ENCODE assay signal across 8 cellular contexts in genomic region chr6:14734416-14735340, GRCh38.
DNase-seq lines count a peak whose midpoint lies in the region; ATAC-seq and TF ChIP-seq lines count a peak whose summit lies in the region.

No MANE protein-coding gene starts in this region.

- no peak for DNase-seq in Caco-2
- DNase-seq in activated CD8-positive, alpha-beta T cell treated with anti-CD3 and anti-CD28 coated beads, Interleukin-2, amount 10 ng/mL, durations not matched to agents 7 days and 5 days: peak; percentile 62
- no peak for DNase-seq in lower lobe of right lung
- DNase-seq in HuH-7 (ENCODE audit: low spot score): no peak
- DNase-seq in NCI-H524 (lab: John Stamatoyannopoulos, UW): no peak
- no peak for DNase-seq in NCI-H1930 (lab: John Stamatoyannopoulos, UW)

- intact Hi-C loops in Caco-2 (cut with micrococcal nuclease; ENCODE audit: unreplicated experiment) (no loop called here), lower lobe of right lung (cut with DNase I) (no loop called here)

- no peak overlapping the region for H3K4me3 Mint-ChIP-seq in Caco-2 (ENCODE audit: unreplicated experiment)
- peak overlapping the region; percentile 25 for H3K4me3 Mint-ChIP-seq in activated CD8-positive, alpha-beta T cell treated with anti-CD3 and anti-CD28 coated beads, Interleukin-2, amount 10 ng/mL, durations not matched to agents 7 days and 5 days

- peak overlapping the region; percentile 85 for H3K27ac Mint-ChIP-seq in Caco-2 (ENCODE audit: unreplicated experiment)
- peak overlapping the region; percentile 80 for H3K27ac Mint-ChIP-seq in activated CD8-positive, alpha-beta T cell treated with anti-CD3 and anti-CD28 coated beads, Interleukin-2, amount 10 ng/mL, durations not matched to agents 7 days and 5 days

- H3K9me3 ChIP-seq in Caco-2: no peaks in the 10 kb centered on the region
- H3K9me3 ChIP-seq in lower lobe of right lung: no peaks in the 10 kb centered on the region

- H3K9me3 Mint-ChIP-seq in Caco-2 (ENCODE audit: unreplicated experiment): no peaks in the 10 kb centered on the region
- no peaks in the 10 kb centered on the region for H3K9me3 Mint-ChIP-seq in activated CD8-positive, alpha-beta T cell treated with anti-CD3 and anti-CD28 coated beads, Interleukin-2, amount 10 ng/mL, durations not matched to agents 7 days and 5 days (ENCODE audit: insufficient read depth)

- peak overlapping the region; percentile 11 for H3K27ac ChIP-seq in lower lobe of right lung

- H3K36me3 Mint-ChIP-seq in Caco-2 (ENCODE audit: insufficient read depth, unreplicated experiment): no peaks in the 10 kb centered on the region
- H3K36me3 Mint-ChIP-seq in activated CD8-positive, alpha-beta T cell treated with anti-CD3 and anti-CD28 coated beads, Interleukin-2, amount 10 ng/mL, durations not matched to agents 7 days and 5 days (ENCODE audit: low read depth): peaks cover 18% of the 10 kb centered on the region

- H3K4me1 ChIP-seq in Caco-2: peaks cover 33% of the 10 kb centered on the region
- peaks cover 8% of the 10 kb centered on the region for H3K4me1 ChIP-seq in lower lobe of right lung

- peaks cover 19% of the 10 kb centered on the region for H3K4me1 Mint-ChIP-seq in Caco-2 (ENCODE audit: low read depth, unreplicated experiment)
- peaks cover 82% of the 10 kb centered on the region for H3K4me1 Mint-ChIP-seq in activated CD8-positive, alpha-beta T cell treated with anti-CD3 and anti-CD28 coated beads, Interleukin-2, amount 10 ng/mL, durations not matched to agents 7 days and 5 days (ENCODE audit: low read depth)

- no peaks in the 10 kb centered on the region for H3K27me3 ChIP-seq in Caco-2 (replicated peaks; ENCODE audit: control insufficient read depth, insufficient read depth, low read length)
- H3K27me3 ChIP-seq in lower lobe of right lung (ENCODE audit: low read depth): no peaks in the 10 kb centered on the region

- BruUV-seq in Caco-2 (replicated peaks; lab: Mats Ljungman, UMichigan): no TSS peak

- TF ChIP-seq CTCF in Caco-2 (IDR thresholded peaks at IDR 0.05; ENCODE audit: insufficient read depth in 1 of 2, low read depth in 1 of 2, low read length in 1 of 2, severe bottlenecking in 1 of 2, unreplicated experiment in 1 of 2) (no peak), lower lobe of right lung (IDR thresholded peaks at IDR 0.05) (no peak)

- ATAC-seq in GM19463 (IDR thresholded peaks at IDR 0.05; ENCODE audit: unreplicated experiment) (peak; percentile 94), HG03521 (IDR thresholded peaks at IDR 0.05; ENCODE audit: unreplicated experiment) (peak; percentile 74), lower lobe of right lung (peak; percentile 62 to 67)
- ATAC-seq in activated CD8-positive, alpha-beta T cell treated with anti-CD3 and anti-CD28 coated beads, Interleukin-2, amount 10 ng/mL, durations not matched to agents 7 days and 5 days: peak; percentile 75

- H3K36me3 ChIP-seq in Caco-2 (ENCODE audit: control insufficient read depth, insufficient read depth, low read length) (no peaks in the 10 kb centered on the region), lower lobe of right lung (no peaks in the 10 kb centered on the region)

- H3K27me3 Mint-ChIP-seq in Caco-2 (ENCODE audit: insufficient read depth, unreplicated experiment): no peaks in the 10 kb centered on the region
- no peaks in the 10 kb centered on the region for H3K27me3 Mint-ChIP-seq in activated CD8-positive, alpha-beta T cell treated with anti-CD3 and anti-CD28 coated beads, Interleukin-2, amount 10 ng/mL, durations not matched to agents 7 days and 5 days (ENCODE audit: low read depth)

- CTCF ChIA-PET in Caco-2 (lab: Charles Lee): no interaction called here
- CTCF ChIA-PET in activated CD8-positive, alpha-beta T cell treated with anti-CD3 and anti-CD28 coated beads, Interleukin-2, amount 10 ng/mL, durations not matched to agents 7 days and 5 days (lab: Charles Lee): interaction anchor here (0.9 kb wide), 1 partner anchor 23 kb away, joined by 3 read pairs; no protein-coding TSS in a partner anchor

- POLR2A ChIA-PET in Caco-2 (lab: Charles Lee): no interaction called here
- POLR2A ChIA-PET in activated CD8-positive, alpha-beta T cell treated with anti-CD3 and anti-CD28 coated beads, Interleukin-2, amount 10 ng/mL, durations not matched to agents 7 days and 5 days (lab: Charles Lee): no interaction called here

- H3K4me3 ChIP-seq in Caco-2 (ENCODE audit: low read depth, low read length): no peak overlapping the region
- no peak overlapping the region for H3K4me3 ChIP-seq in lower lobe of right lung
